In the genomic region with DNA sequence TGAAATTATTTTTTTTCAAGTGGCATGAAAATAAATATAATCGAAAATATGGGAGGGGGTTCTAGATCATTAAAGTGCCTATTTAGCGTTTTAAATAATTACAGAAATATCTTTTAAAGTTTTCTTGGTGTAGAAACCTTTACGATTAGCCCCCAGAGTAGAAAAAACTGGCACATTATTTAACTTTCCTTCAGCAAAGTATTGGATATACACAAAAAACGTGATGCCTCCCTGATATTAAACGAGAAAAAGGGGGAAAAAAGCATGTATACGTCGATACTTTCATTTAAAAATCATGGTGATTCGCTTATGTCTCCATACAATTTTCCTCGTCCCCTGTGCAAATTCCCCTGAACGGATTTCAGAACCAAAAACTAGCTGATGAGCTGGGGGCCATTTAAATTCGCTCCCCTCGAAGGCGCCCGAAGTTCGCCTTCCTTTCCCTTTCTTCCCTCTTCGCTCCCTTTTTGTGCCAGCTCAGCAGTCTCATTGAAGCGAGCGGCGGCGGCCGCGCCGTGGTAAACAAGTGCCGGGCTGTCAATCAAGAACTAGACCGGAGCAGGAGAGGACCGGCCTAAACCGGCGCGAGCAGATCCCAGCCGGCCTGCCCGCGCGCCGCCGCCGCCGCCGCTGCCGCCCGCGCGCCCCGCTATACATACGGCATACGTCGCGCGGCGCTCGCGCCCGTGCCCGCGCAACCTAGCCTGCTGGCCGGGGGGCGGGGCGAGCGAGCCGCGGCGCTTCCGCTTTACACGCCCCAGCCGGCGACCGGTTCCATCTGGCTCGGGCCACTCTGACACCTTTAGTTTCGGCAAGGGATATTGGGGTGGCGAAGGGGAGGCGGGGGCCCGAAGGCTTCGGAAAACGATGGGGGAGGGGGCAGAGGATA, we compare ENCODE assay signal across 8 cellular contexts. TPM values are rescaled to one million over a fixed set of nuclear protein-coding genes. Genes with fewer than 3 reads are reported as not detected.
DNase-seq lines count a peak whose midpoint lies in the region; ATAC-seq and TF ChIP-seq lines count a peak whose summit lies in the region.

No MANE protein-coding gene starts in this region.

- H3K4me1 Mint-ChIP-seq in Caco-2 (ENCODE audit: low read depth, unreplicated experiment): peaks cover 6% of the 10 kb centered on the region
- H3K4me1 Mint-ChIP-seq in endodermal cell: peaks cover 15% of the 10 kb centered on the region
- H3K4me1 Mint-ChIP-seq in mesothelial cell of epicardium: peaks cover 32% of the 10 kb centered on the region

- H3K9me3 ChIP-seq in Caco-2 (no peaks in the 10 kb centered on the region), NT2/D1 (ENCODE audit: insufficient read depth, low read length) (no peaks in the 10 kb centered on the region), endodermal cell (ENCODE audit: control insufficient read depth, low read length) (no peaks in the 10 kb centered on the region)

- intact Hi-C loops in Caco-2 (cut with micrococcal nuclease; ENCODE audit: unreplicated experiment): no loop called here

- peaks cover 74% of the 10 kb centered on the region for H3K36me3 Mint-ChIP-seq in Caco-2 (ENCODE audit: insufficient read depth, unreplicated experiment)
- peaks cover 17% of the 10 kb centered on the region for H3K36me3 Mint-ChIP-seq in endodermal cell (ENCODE audit: low read depth)
- peaks cover 12% of the 10 kb centered on the region for H3K36me3 Mint-ChIP-seq in mesothelial cell of epicardium

- peak overlapping the region; percentile 88 for H3K4me3 Mint-ChIP-seq in Caco-2 (ENCODE audit: unreplicated experiment)
- H3K4me3 Mint-ChIP-seq in endodermal cell: peak overlapping the region; percentile 82
- peak overlapping the region; percentile 97 for H3K4me3 Mint-ChIP-seq in mesothelial cell of epicardium

- WGBS in endodermal cell (ENCODE audit: insufficient coverage in 1 of 2, insufficient read length in 1 of 2), 2 experiments: 0 to 1% methylated on average over 24 to 67 of the region's 73 CpGs

- H3K4me1 ChIP-seq in Caco-2 (peaks cover 11% of the 10 kb centered on the region), NT2/D1 (ENCODE audit: insufficient read depth, insufficient read length) (no peaks in the 10 kb centered on the region), endodermal cell (ENCODE audit: control insufficient read depth, insufficient read depth, low read length) (no peaks in the 10 kb centered on the region)

- peak; percentile 57 for ATAC-seq in GM21390 (IDR thresholded peaks at IDR 0.05; ENCODE audit: unreplicated experiment)

- TF ChIP-seq CTCF in Caco-2 (IDR thresholded peaks at IDR 0.05; ENCODE audit: insufficient read depth in 1 of 2, low read depth in 1 of 2, low read length in 1 of 2, severe bottlenecking in 1 of 2, unreplicated experiment in 1 of 2): no peak
- TF ChIP-seq CTCF in endodermal cell (conservative IDR thresholded peaks at IDR 0.05): no peak
- no peak for TF ChIP-seq CTCF in mesothelial cell of epicardium (IDR thresholded peaks at IDR 0.05; ENCODE audit: unreplicated experiment)

- H3K9ac ChIP-seq in NT2/D1 (ENCODE audit: insufficient read length, low read depth) (peak overlapping the region; percentile 95), endodermal cell (ENCODE audit: extremely low read depth, low read length, poor library complexity, severe bottlenecking) (peak overlapping the region; percentile 99)

- H3K27ac Mint-ChIP-seq in Caco-2 (ENCODE audit: unreplicated experiment) (peak overlapping the region; percentile 94), endodermal cell (peak overlapping the region; percentile 99), mesothelial cell of epicardium (peak overlapping the region; percentile 100)

- no peaks in the 10 kb centered on the region for H3K27me3 Mint-ChIP-seq in Caco-2 (ENCODE audit: insufficient read depth, unreplicated experiment)
- no peaks in the 10 kb centered on the region for H3K27me3 Mint-ChIP-seq in endodermal cell (ENCODE audit: insufficient read depth)
- H3K27me3 Mint-ChIP-seq in mesothelial cell of epicardium (ENCODE audit: low read depth): no peaks in the 10 kb centered on the region

- H3K27me3 ChIP-seq in Caco-2 (replicated peaks; ENCODE audit: control insufficient read depth, insufficient read depth, low read length): no peaks in the 10 kb centered on the region
- no peaks in the 10 kb centered on the region for H3K27me3 ChIP-seq in NT2/D1 (ENCODE audit: insufficient read depth, insufficient read length)
- H3K27me3 ChIP-seq in endodermal cell (ENCODE audit: control insufficient read depth, insufficient read depth, low read length, poor library complexity, severe bottlenecking): no peaks in the 10 kb centered on the region

- POLR2A ChIA-PET in Caco-2 (lab: Charles Lee): interaction anchor here (0.6 to 1.4 kb wide), 4 partner anchors 99 to 503 kb away, joined by 3 to 32 read pairs (median 7); no protein-coding TSS in a partner anchor

- CTCF ChIA-PET in Caco-2 (lab: Charles Lee): interaction anchor here (0.6 to 1.7 kb wide), 2 partner anchors 154 to 160 kb away, joined by 4 to 10 read pairs; no protein-coding TSS in a partner anchor

- peak overlapping the region; percentile 99 for H3K27ac ChIP-seq in endodermal cell (ENCODE audit: low read depth, low read length)

- BruUV-seq in Caco-2 (replicated peaks; lab: Mats Ljungman, UMichigan): no TSS peak

- H3K9me3 Mint-ChIP-seq in Caco-2 (ENCODE audit: unreplicated experiment) (no peaks in the 10 kb centered on the region), endodermal cell (no peaks in the 10 kb centered on the region), mesothelial cell of epicardium (no peaks in the 10 kb centered on the region)

- H3K4me3 ChIP-seq in Caco-2 (ENCODE audit: low read depth, low read length): peak overlapping the region; percentile 78
- peak overlapping the region; percentile 79 for H3K4me3 ChIP-seq in NT2/D1 (ENCODE audit: insufficient read length, low read depth)
- peak overlapping the region; percentile 95 for H3K4me3 ChIP-seq in endodermal cell (ENCODE audit: low read length)

- DNase-seq in Caco-2 (peak; percentile 95 to 97), HUDEP-2 (lab: John Stamatoyannopoulos, UW; ENCODE audit: unreplicated experiment in 76 of 76) (peak; percentile 24 to 98 (median 88)), NT2/D1 (ENCODE audit: low read depth, low spot score) (peak; percentile 75), endodermal cell (peak; percentile 96), mesothelial cell of epicardium (ENCODE audit: low spot score in 2 of 2, unreplicated experiment in 2 of 2) (peak; percentile 90 to 95)
- DNase-seq in activated CD8-positive, alpha-beta memory T cell treated with anti-CD3 and anti-CD28 coated beads, Interleukin-2, amount 50 U/mL, for 4 hours: peak; percentile 94
- DNase-seq in stimulated activated CD8-positive, alpha-beta memory T cell treated with anti-CD3 and anti-CD28 coated beads, Interleukin-15, amount 100 ng/mL, for 4 hours (ENCODE audit: low read depth in 2 of 2): peak; percentile 87 to 93

- H3K36me3 ChIP-seq in Caco-2 (ENCODE audit: control insufficient read depth, insufficient read depth, low read length) (no peaks in the 10 kb centered on the region), NT2/D1 (ENCODE audit: insufficient read depth, insufficient read length, low read length) (peaks cover 28% of the 10 kb centered on the region), endodermal cell (ENCODE audit: control insufficient read depth, insufficient read depth, low read length) (peaks cover 40% of the 10 kb centered on the region)

RNA-seq across cellular contexts. Expression of gene ARRDC3, which starts 3.3 kb away (rescaled TPM):
- total RNA-seq in Caco-2 (2022): 34.5 and 38.7 TPM in 2 replicates
- 10 to 100 TPM; 30.5 to 60.7 TPM for total RNA-seq in endodermal cell
- polyA plus RNA-seq in endodermal cell (2013, experiment 1 of 2): 55.6 TPM
- 57.6 TPM for polyA plus RNA-seq in endodermal cell (2013, experiment 2 of 2)
- total RNA-seq in mesothelial cell of epicardium: 43.8 to 49.9 TPM (median 45.9 TPM) in 3 replicates

Comparison
In these comparisons a context has a peak if more than half of its experiments do, and no peak if none do; other contexts are left out.
1. Peak in every context shown above with its lines: DNase-seq, ATAC-seq, H3K4me3 ChIP-seq and H3K27ac ChIP-seq.